ENCODE assay signal across 23 cellular contexts in the genomic region with DNA sequence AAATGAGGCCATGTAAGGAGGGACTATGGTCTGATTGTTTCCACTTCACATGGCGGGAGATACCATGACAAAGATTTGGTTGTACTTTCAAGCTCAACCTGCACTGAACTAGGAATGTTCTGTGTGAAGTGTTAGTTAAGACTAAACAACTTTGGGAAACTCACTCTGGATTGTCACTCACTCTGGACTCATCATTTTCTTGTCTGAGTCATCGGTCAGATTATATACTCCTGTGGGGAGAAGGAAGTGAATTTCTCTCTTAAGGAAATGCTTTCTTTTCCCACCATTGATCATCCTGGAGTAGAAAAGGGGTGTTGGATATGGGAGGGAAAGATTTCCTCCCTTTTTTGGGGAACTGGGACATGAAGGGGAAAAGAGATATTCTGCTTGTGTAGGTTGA.
"Had no signal": no experiment of that assay in that cellular context is flagged by ENCODE, and none has a peak within 500 bp of the region (broad histone marks: within the 10 kb centered on the region; RNA-seq: fewer than 3 reads in every experiment).

No MANE protein-coding gene starts in this region.

- H3K27me3 ChIP-seq: thyroid gland had no signal

- H3K79me2 ChIP-seq: parathyroid adenoma had no signal

- FAIRE-seq: astrocyte, colon had no signal

- H3K9me3 ChIP-seq: thyroid gland had no signal

- DNase-seq: activated CD4-positive, alpha-beta memory T cell treated with anti-CD3 and anti-CD28 coated beads for 36 hours; activated CD4-positive, alpha-beta T cell treated with anti-CD3 and anti-CD28 coated beads for 48 hours; activated CD4-positive, CD25-positive, alpha-beta regulatory T cell; activated naive CD4-positive, alpha-beta T cell treated with Interleukin-2 at 50 U/mL for 16 hours; activated naive CD8-positive, alpha-beta T cell treated with anti-CD3 and anti-CD28 coated beads for 36 hours; activated T-cell treated with anti-CD3 and anti-CD28 coated beads, Interleukin-2, amount 50 U/mL, for 48 hours; effector memory CD4-positive, alpha-beta T cell; heart left ventricle; islet precursor cell; lower lobe of right lung; naive B cell; nucleus accumbens; right cardiac atrium; stimulated activated CD4-positive, alpha-beta T cell treated with anti-CD3 and anti-CD28 coated beads, Interleukin-12 subunit alpha, Interleukin-12 subunit beta, amount 100 ng/mL, for 4 hours; substantia nigra; T1000; thyroid gland had no signal

- H3K4me3 Mint-ChIP-seq: activated CD4-positive, alpha-beta memory T cell treated with anti-CD3 and anti-CD28 coated beads for 36 hours; activated naive CD8-positive, alpha-beta T cell treated with anti-CD3 and anti-CD28 coated beads for 36 hours; central memory CD8-positive, alpha-beta T cell; naive B cell; stimulated activated naive CD8-positive, alpha-beta T cell treated with anti-CD3 and anti-CD28 coated beads, Interleukin-15, Interleukin-2, amounts not matched to agents 100 ng/mL and 50 ng/mL, for 24 hours had no signal

- H3K4me3 ChIP-seq: heart left ventricle, lower lobe of right lung, thyroid gland had no signal

- H3K4me1 ChIP-seq: heart left ventricle, parathyroid adenoma, thyroid gland had no signal

- H3K27ac Mint-ChIP-seq: activated CD4-positive, alpha-beta memory T cell treated with anti-CD3 and anti-CD28 coated beads for 36 hours; activated naive CD8-positive, alpha-beta T cell treated with anti-CD3 and anti-CD28 coated beads for 36 hours; naive B cell; stimulated activated naive CD8-positive, alpha-beta T cell treated with anti-CD3 and anti-CD28 coated beads, Interleukin-15, Interleukin-2, amounts not matched to agents 100 ng/mL and 50 ng/mL, for 24 hours had no signal

- H3K4me1 Mint-ChIP-seq: activated naive CD8-positive, alpha-beta T cell treated with anti-CD3 and anti-CD28 coated beads for 36 hours; central memory CD8-positive, alpha-beta T cell; naive B cell had no signal

- H3K27ac ChIP-seq: heart left ventricle, lower lobe of right lung, parathyroid adenoma, thyroid gland had no signal

- H3K9ac ChIP-seq: parathyroid adenoma had no signal

- H2AFZ ChIP-seq: parathyroid adenoma had no signal

- ATAC-seq: heart left ventricle, left lobe of liver, lower lobe of right lung, right cardiac atrium had no signal

- H3K36me3 ChIP-seq: heart left ventricle, lower lobe of right lung, thyroid gland had no signal
